8 cellular contexts compared by ENCODE assay signal in genomic region chr15:60916674-60917468, GRCh38.
DNase-seq lines count a peak whose midpoint lies in the region; ATAC-seq and TF ChIP-seq lines count a peak whose summit lies in the region.

No MANE protein-coding gene starts in this region.

- H3K27me3 Mint-ChIP-seq in T-cell = peaks cover 0 to 1% of the 10 kb centered on the region in 2 donors

- H3K27ac ChIP-seq in HEK293 (ENCODE audit: extremely low read depth, low read depth, low read length) (no peak overlapping the region), left ventricle myocardium inferior (replicated peaks) (peak overlapping the region; percentile 70), vagina (peak overlapping the region; percentile 77)

- peaks cover 6 to 15% (median 9%) of the 10 kb centered on the region in 3 donors for H3K4me1 Mint-ChIP-seq in T-cell

- peak overlapping the region; percentile 65 to 69 for H3K27ac Mint-ChIP-seq in T-cell

- CTCF ChIA-PET in GM10248 (lab: Yijun Ruan, JAX) (interaction anchor here (0.7 to 5.3 kb wide), 64 partner anchors 10 to 1227 kb away, joined by 3 to 103 read pairs (median 4); partner anchors contain the start of gene ICE2), HEK293 (lab: Yijun Ruan, JAX) (interaction anchor here (0.6 to 3.2 kb wide), 25 partner anchors 10 to 1581 kb away, joined by 3 to 32 read pairs (median 4); no protein-coding TSS in a partner anchor), T-cell (lab: Charles Lee) (interaction anchor here (0.7 to 2.6 kb wide), 42 partner anchors 8 to 558 kb away, joined by 3 to 36 read pairs (median 4); no protein-coding TSS in a partner anchor)

- H3K4me3 Mint-ChIP-seq in T-cell = no peak overlapping the region

- no peaks in the 10 kb centered on the region for H3K36me3 Mint-ChIP-seq in T-cell

- H3K4me1 ChIP-seq in HEK293 (ENCODE audit: control insufficient read depth, insufficient read depth, low read length) (0 out of 2 replicates have a peak, but pooled peaks cover 2% of the 10 kb centered on the region), left ventricle myocardium inferior (peaks cover 35% of the 10 kb centered on the region), vagina (peaks cover 35% of the 10 kb centered on the region)

- peak; percentile 76 for TF ChIP-seq CTCF in GM10248 (IDR thresholded peaks at IDR 0.05; ENCODE audit: control extremely low read depth, extremely low read depth, low read depth, missing control alignments)
- no peak for TF ChIP-seq CTCF in HEK293 (tag by site-specific recombination; IDR thresholded peaks at IDR 0.05)
- peak; percentile 91 for TF ChIP-seq CTCF in left ventricle myocardium inferior (IDR thresholded peaks at IDR 0.05; ENCODE audit: borderline replicate concordance)
- peak; percentile 39 to 92 (median 67) for TF ChIP-seq CTCF in vagina (IDR thresholded peaks at IDR 0.05)

- DNase-seq in GM10248 (ENCODE audit: extremely low spot score) = peak; percentile 74
- DNase-seq in NCI-H1048 (lab: John Stamatoyannopoulos, UW) = peak; percentile 68
- peak; percentile 73 to 92 (median 87) for DNase-seq in T-cell
- DNase-seq in amniotic epithelial cell (ENCODE audit: low read depth) = peak; percentile 85
- peak; percentile 88 for DNase-seq in left ventricle myocardium inferior
- peak; percentile 77 for DNase-seq in renal cortical epithelial cell (ENCODE audit: low read depth)
- no peak for DNase-seq in vagina (ENCODE audit: extremely low spot score in 2 of 2)

- POLR2A ChIA-PET in GM10248 (lab: Yijun Ruan, JAX) (no interaction called here), HEK293 (lab: Yijun Ruan, JAX) (interaction anchor here (0.6 to 1.1 kb wide), 2 partner anchors 310 to 367 kb away, joined by 3 read pairs; no protein-coding TSS in a partner anchor), T-cell (lab: Charles Lee) (interaction anchor here (1.1 to 1.2 kb wide), 2 partner anchors 18 to 72 kb away, joined by 3 to 4 read pairs; no protein-coding TSS in a partner anchor)

- H3K9me3 ChIP-seq in HEK293 (ENCODE audit: control insufficient read depth, insufficient read depth, low read depth, low read length) (no peaks in the 10 kb centered on the region), left ventricle myocardium inferior (replicated peaks) (no peaks in the 10 kb centered on the region), vagina (no peaks in the 10 kb centered on the region)

- H3K36me3 ChIP-seq in HEK293 (ENCODE audit: control insufficient read depth in 2 of 2, insufficient read depth in 1 of 2, low read length in 2 of 2) (no peaks in the 10 kb centered on the region), left ventricle myocardium inferior (no peaks in the 10 kb centered on the region), vagina (no peaks in the 10 kb centered on the region)

- no peaks in the 10 kb centered on the region for H3K9me3 Mint-ChIP-seq in T-cell

- H3K27me3 ChIP-seq in left ventricle myocardium inferior (ENCODE audit: low read depth) = no peaks in the 10 kb centered on the region
- H3K27me3 ChIP-seq in vagina = no peaks in the 10 kb centered on the region

- H3K4me3 ChIP-seq in HEK293 (ENCODE audit: low read depth, low read length) (no peak overlapping the region), left ventricle myocardium inferior (peak overlapping the region; percentile 19), vagina (peak overlapping the region in 1 of 2 donors; percentile 16)

- no peak for TF ChIP-seq POLR2A in vagina (IDR thresholded peaks at IDR 0.05)

- intact Hi-C loops in left ventricle myocardium inferior (cut with micrococcal nuclease) (loop anchor here (5.0 kb wide), 1 partner anchor 330 kb away; no protein-coding TSS in a partner anchor), vagina (cut with DNase I) (loop anchor here (5.0 kb wide), 1 partner anchor 325 kb away; no protein-coding TSS in a partner anchor)

- ATAC-seq in T-cell (replicated peaks in 1 of 4) = peak; percentile 94 to 99 (median 98)

TF ChIP-seq in HEK293, 187 proteins besides CTCF, POLR2A, EP300 and RAD21:
- TF ChIP-seq ZNF623 (tag by site-specific recombination; IDR thresholded peaks at IDR 0.05) = no peak
- TF ChIP-seq ZNF654 (tag by site-specific recombination; IDR thresholded peaks at IDR 0.05; ENCODE audit: low read depth) = peak; percentile 64

Comparison
In these comparisons a context has a peak if more than half of its experiments do, and no peak if none do; other contexts are left out.
1. DNase-seq: peak in GM10248 (single experiment), NCI-H1048 (single experiment), T-cell (34 of 34), amniotic epithelial cell (single experiment), left ventricle myocardium inferior (single experiment) and renal cortical epithelial cell (single experiment); none in vagina (0 of 2).